13 cellular contexts compared by ENCODE assay signal in the genomic region with DNA sequence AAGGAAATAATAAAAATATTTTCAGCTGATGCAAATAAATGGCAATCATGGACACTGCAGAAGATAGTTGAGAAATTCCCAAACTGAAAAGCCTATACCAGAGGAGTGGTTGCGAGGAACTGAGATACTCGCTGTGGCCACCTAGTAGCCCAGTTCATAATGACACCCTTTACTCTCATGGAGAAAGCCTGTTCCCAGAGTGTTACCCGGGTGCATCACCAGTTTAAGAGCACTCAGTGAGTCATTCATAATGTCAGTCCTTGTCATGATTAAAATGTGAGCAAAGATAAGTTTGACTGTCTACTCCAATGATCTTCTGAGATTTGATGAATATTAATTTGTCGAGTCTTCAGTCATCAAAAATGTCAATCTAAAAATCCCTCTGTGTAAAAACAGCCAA.
DNase-seq lines count a peak whose midpoint lies in the region; ATAC-seq and TF ChIP-seq lines count a peak whose summit lies in the region.
"Had no signal": no experiment of that assay in that cellular context is flagged by ENCODE, and none has a peak within 500 bp of the region (broad histone marks: within the 10 kb centered on the region; RNA-seq: fewer than 3 reads in every experiment).

No MANE protein-coding gene starts in this region.

- no peak overlapping the region for H3K27ac Mint-ChIP-seq in effector memory CD8-positive, alpha-beta T cell
- H3K27ac Mint-ChIP-seq: activated CD4-positive, alpha-beta T cell treated with anti-CD3 and anti-CD28 coated beads for 36 hours; memory B cell had no signal

- H3K4me3 ChIP-seq in ascending aorta = no peak overlapping the region

- no peaks in the 10 kb centered on the region for H3K27me3 ChIP-seq in ascending aorta

- intact Hi-C loops in ascending aorta (cut with DNase I) = no loop called here

- in situ Hi-C loops in ACHN (cut with HindIII; ENCODE audit: low pct_ligation_motif_present, low pct_unique_long_range_greater_than_20kb, low sequenced_read_pairs) = no loop called here

- H3K4me3 Mint-ChIP-seq in effector memory CD8-positive, alpha-beta T cell = no peak overlapping the region
- H3K4me3 Mint-ChIP-seq: activated CD4-positive, alpha-beta T cell treated with anti-CD3 and anti-CD28 coated beads for 36 hours; memory B cell had no signal

- DNase-seq in ACHN (peak; percentile 33), HK-2 (ENCODE audit: unreplicated experiment) (peak; percentile 14), RKO (ENCODE audit: low spot score) (peak; percentile 75), iPS-NIHi11 (ENCODE audit: low spot score) (peak; percentile 40), ascending aorta (ENCODE audit: low spot score in 2 of 2) (no peak)
- no peak for DNase-seq in effector memory CD8-positive, alpha-beta T cell
- no peak for DNase-seq in stimulated activated CD4-positive, alpha-beta T cell treated with anti-CD3 and anti-CD28 coated beads, Interleukin-2, amount 100 ng/mL, for 48 hours
- DNase-seq: activated CD4-positive, alpha-beta T cell treated with anti-CD3 and anti-CD28 coated beads for 36 hours; C1 segment of cervical spinal cord; cerebellar nuclear complex; foreskin fibroblast had no signal

- H3K36me3 ChIP-seq in ascending aorta = no peaks in the 10 kb centered on the region

- no peak for TF ChIP-seq CTCF in ascending aorta (IDR thresholded peaks at IDR 0.05)

- no peaks in the 10 kb centered on the region for H3K9me3 ChIP-seq in ascending aorta

- no peaks in the 10 kb centered on the region for H3K27me3 Mint-ChIP-seq in effector memory CD8-positive, alpha-beta T cell
- H3K27me3 Mint-ChIP-seq: memory B cell had no signal

- no peak overlapping the region for H3K27ac ChIP-seq in ascending aorta

- H3K4me1 Mint-ChIP-seq in effector memory CD8-positive, alpha-beta T cell (ENCODE audit: low read depth in 2 of 2) = no peaks in the 10 kb centered on the region
- H3K4me1 Mint-ChIP-seq: activated CD4-positive, alpha-beta T cell treated with anti-CD3 and anti-CD28 coated beads for 36 hours; memory B cell had no signal

- H3K4me1 ChIP-seq in ascending aorta = no peaks in the 10 kb centered on the region

- H3K36me3 Mint-ChIP-seq in effector memory CD8-positive, alpha-beta T cell (ENCODE audit: insufficient read depth) = no peaks in the 10 kb centered on the region
- H3K36me3 Mint-ChIP-seq: memory B cell had no signal

- H3K9me3 Mint-ChIP-seq in effector memory CD8-positive, alpha-beta T cell = peaks cover 6 to 7% of the 10 kb centered on the region in 2 donors

- no peak for ATAC-seq in effector memory CD8-positive, alpha-beta T cell (replicated peaks)
- no peak for ATAC-seq in GM18511 (IDR thresholded peaks at IDR 0.05; ENCODE audit: unreplicated experiment)
- ATAC-seq: activated CD4-positive, alpha-beta T cell treated with anti-CD3 and anti-CD28 coated beads for 36 hours had no signal

Comparison
In these comparisons a context has a peak if more than half of its experiments do, and no peak if none do; other contexts are left out.
1. DNase-seq: peak in ACHN (single experiment), HK-2 (single experiment), RKO (single experiment) and iPS-NIHi11 (single experiment); none in ascending aorta (0 of 2), effector memory CD8-positive, alpha-beta T cell (0 of 3) and stimulated activated CD4-positive, alpha-beta T cell treated with anti-CD3 and anti-CD28 coated beads, Interleukin-2, amount 100 ng/mL, for 48 hours (0 of 2).